ENCODE assay signal across 8 cellular contexts in genomic region chr14:54805521-54806322, GRCh38.
A peak's percentile ranks its signal among the peaks of the same experiment; 100 is the strongest.
DNase-seq lines count a peak whose midpoint lies in the region; ATAC-seq and TF ChIP-seq lines count a peak whose summit lies in the region.

No MANE protein-coding gene starts in this region.

- peaks cover 1 to 7% (median 5%) of the 10 kb centered on the region in 4 donors for H3K4me1 Mint-ChIP-seq in CD4-positive, alpha-beta memory T cell

- no peaks in the 10 kb centered on the region for H3K4me1 ChIP-seq in CD4-positive, alpha-beta memory T cell (ENCODE audit: insufficient read depth, low read length)
- H3K4me1 ChIP-seq in SJSA1 (replicated peaks) (peaks cover 3% of the 10 kb centered on the region; the same call in 1 of the 2 replicates), trophoblast cell (ENCODE audit: control insufficient read depth in 1 of 2, insufficient read depth in 2 of 2, low read length in 2 of 2) (peaks cover 0 to 9% of the 10 kb centered on the region in 2 experiments), tibial artery (peaks cover 0 to 8% (median 3%) of the 10 kb centered on the region in 4 donors)

- H3K4me3 Mint-ChIP-seq in CD4-positive, alpha-beta memory T cell = peak overlapping the region in 2 of 8 donors; percentile 9 to 24

- no peaks in the 10 kb centered on the region for H3K27me3 ChIP-seq in CD4-positive, alpha-beta memory T cell (ENCODE audit: insufficient read depth, low read length)
- H3K27me3 ChIP-seq in SJSA1 (replicated peaks) (no peaks in the 10 kb centered on the region), trophoblast cell (ENCODE audit: insufficient read depth, low read length) (no peaks in the 10 kb centered on the region), tibial artery (no peaks in the 10 kb centered on the region)

- no peak overlapping the region for H3K4me2 ChIP-seq in trophoblast cell (ENCODE audit: low read length)

- H3K27ac ChIP-seq in CD4-positive, alpha-beta memory T cell (ENCODE audit: low read depth, low read length) = no peak overlapping the region
- H3K27ac ChIP-seq in SJSA1 (no peak overlapping the region), trophoblast cell (ENCODE audit: low read depth, low read length) (no peak overlapping the region), tibial artery (no peak overlapping the region)

- POLR2A ChIA-PET in CD4-positive, alpha-beta memory T cell (lab: Charles Lee; ENCODE audit: partially characterized antibody) = no interaction called here

- H3K36me3 ChIP-seq in CD4-positive, alpha-beta memory T cell (ENCODE audit: insufficient read depth, low read length) = no peaks in the 10 kb centered on the region
- H3K36me3 ChIP-seq in SJSA1 (no peaks in the 10 kb centered on the region), trophoblast cell (ENCODE audit: control insufficient read depth in 1 of 2, insufficient read depth in 2 of 2, low read length in 2 of 2) (no peaks in the 10 kb centered on the region), tibial artery (no peaks in the 10 kb centered on the region)

- peaks cover 4 to 10% of the 10 kb centered on the region in 2 donors for H3K27me3 Mint-ChIP-seq in CD4-positive, alpha-beta memory T cell

- no CpG with 5 or more reads among the region's 19 CpGs for WGBS in trophoblast cell (ENCODE audit: extremely low coverage, insufficient coverage, insufficient read length)

- no peaks in the 10 kb centered on the region for H3K79me2 ChIP-seq in trophoblast cell (ENCODE audit: control insufficient read depth, insufficient read depth, low read length, poor library complexity)

- no peak overlapping the region for H4K91ac ChIP-seq in trophoblast cell (ENCODE audit: low read depth, low read length)

- no peak overlapping the region for H3K9ac ChIP-seq in trophoblast cell (ENCODE audit: low read length)

- no peak overlapping the region for H3K18ac ChIP-seq in trophoblast cell (ENCODE audit: low read length)

- no peak overlapping the region for H3K23ac ChIP-seq in trophoblast cell (ENCODE audit: low read length)

- DNase-seq in CD4-positive, alpha-beta memory T cell = peak; percentile 55 to 64 (median 62)
- DNase-seq in SJSA1 (ENCODE audit: low read depth in 1 of 2, low spot score in 2 of 2) = peak; percentile 79 to 81
- peak; percentile 26 to 71 (median 57) for DNase-seq in activated naive CD4-positive, alpha-beta T cell (lab: John Stamatoyannopoulos, UW)
- DNase-seq in glomerular visceral epithelial cell (ENCODE audit: extremely low spot score) = peak; percentile 83
- DNase-seq in trophoblast cell = peak; percentile 75 to 93
- peak; percentile 82 to 90 for DNase-seq in tibial artery

- no peak overlapping the region for H4K8ac ChIP-seq in trophoblast cell (ENCODE audit: low read depth, low read length)

- no peak overlapping the region for H2BK12ac ChIP-seq in trophoblast cell (ENCODE audit: low read length)

- peak; percentile 65 for ATAC-seq in GM19467 (IDR thresholded peaks at IDR 0.05; ENCODE audit: unreplicated experiment)

- no peak overlapping the region for H2AFZ ChIP-seq in trophoblast cell (ENCODE audit: insufficient read depth, low read length, poor library complexity)

- intact Hi-C loops in CD4-positive, alpha-beta memory T cell (cut with micrococcal nuclease) = loop anchor here (1.0 kb wide), 3 partner anchors 76 to 241 kb away; no protein-coding TSS in a partner anchor
- intact Hi-C loops in tibial artery (cut with DNase I; ENCODE audit: low total_unique reads) = loop anchor here (1.0 to 10.0 kb wide), 2 partner anchors 111 to 243 kb away; no protein-coding TSS in a partner anchor

- no peak overlapping the region for H2BK5ac ChIP-seq in trophoblast cell (ENCODE audit: low read depth, low read length, poor library complexity)

- H3K9me3 Mint-ChIP-seq in CD4-positive, alpha-beta memory T cell = peaks cover 0 to 3% (median 0%) of the 10 kb centered on the region in 8 donors

- TF ChIP-seq CTCF in LNCAP (IDR thresholded peaks at IDR 0.05) (peak; percentile 97), tibial artery (IDR thresholded peaks at IDR 0.05) (peak; percentile 90 to 92)

- H3K27ac Mint-ChIP-seq in CD4-positive, alpha-beta memory T cell = peak overlapping the region in 1 of 7 donors; percentile 4

- no peak overlapping the region for H3K14ac ChIP-seq in trophoblast cell (ENCODE audit: low read length)

- H2BK120ac ChIP-seq in trophoblast cell (ENCODE audit: insufficient read depth, low read length, poor library complexity) = no peak overlapping the region

- H4K12ac ChIP-seq in trophoblast cell (ENCODE audit: low read depth, low read length) = no peak overlapping the region

- no peak overlapping the region for H2AK5ac ChIP-seq in trophoblast cell (ENCODE audit: low read length)

- no peak overlapping the region for H3K4ac ChIP-seq in trophoblast cell (ENCODE audit: low read depth, low read length)

- H3K36me3 Mint-ChIP-seq in CD4-positive, alpha-beta memory T cell = no peaks in the 10 kb centered on the region

- no peaks in the 10 kb centered on the region for H3K9me3 ChIP-seq in CD4-positive, alpha-beta memory T cell (ENCODE audit: control insufficient read depth in 1 of 2, low read length in 2 of 2)
- H3K9me3 ChIP-seq in SJSA1 (replicated peaks) = no peaks in the 10 kb centered on the region
- H3K9me3 ChIP-seq in trophoblast cell (ENCODE audit: insufficient read depth, low read depth, low read length) = peaks cover 3% of the 10 kb centered on the region
- H3K9me3 ChIP-seq in tibial artery = no peaks in the 10 kb centered on the region

- no peaks in the 10 kb centered on the region for H3K79me1 ChIP-seq in trophoblast cell (ENCODE audit: low read length)

- no peak overlapping the region for H3K4me3 ChIP-seq in CD4-positive, alpha-beta memory T cell (ENCODE audit: low read length in 2 of 2)
- H3K4me3 ChIP-seq in SJSA1 (no peak overlapping the region), trophoblast cell (ENCODE audit: low read depth, low read length) (no peak overlapping the region), tibial artery (peak overlapping the region in 1 of 2 donors; percentile 7)

- CTCF ChIA-PET in CD4-positive, alpha-beta memory T cell (lab: Charles Lee; ENCODE audit: partially characterized antibody) = interaction anchor here (0.6 to 4.9 kb wide), 13 partner anchors 9 to 242 kb away, joined by 3 to 35 read pairs (median 6); partner anchors contain the start of gene GCH1
